In the genomic region with DNA sequence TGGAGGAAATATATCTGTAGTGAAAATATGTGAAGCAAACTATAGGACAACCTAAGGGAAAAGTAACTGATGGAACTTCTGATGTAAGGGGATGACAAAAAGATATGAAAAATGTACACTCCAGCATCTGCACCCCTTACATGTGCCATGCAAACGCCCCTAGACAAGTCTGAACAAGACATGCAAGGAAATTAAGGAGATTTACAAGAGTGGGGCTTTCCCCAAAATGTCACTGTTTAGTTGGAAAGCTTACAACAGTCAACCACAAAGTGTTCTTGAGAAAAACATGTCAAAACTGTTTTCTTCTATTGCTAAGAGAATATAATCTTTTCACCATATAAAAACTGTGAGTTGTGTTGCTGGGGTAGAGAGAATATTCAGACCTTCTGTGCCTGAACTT, we compare ENCODE assay signal across 17 cellular contexts.
"Had no signal": no experiment of that assay in that cellular context is flagged by ENCODE, and none has a peak within 500 bp of the region (broad histone marks: within the 10 kb centered on the region; RNA-seq: fewer than 3 reads in every experiment).

No MANE protein-coding gene starts in this region.

- H3K27me3 ChIP-seq: brain microvascular endothelial cell, right lobe of liver had no signal

- H3K27ac ChIP-seq: brain microvascular endothelial cell, psoas muscle, right lobe of liver had no signal

- H3K27ac Mint-ChIP-seq: endodermal cell; nephron progenitor cell; T-helper 2 cell treated with Interferon-gamma antibody and Interleukin-4, amounts not matched to agents 5 μg/mL and 100 μg/mL, for 36 hours had no signal

- H3K4me3 Mint-ChIP-seq: endodermal cell; nephron progenitor cell; T-helper 2 cell treated with Interferon-gamma antibody and Interleukin-4, amounts not matched to agents 5 μg/mL and 100 μg/mL, for 36 hours had no signal

- ATAC-seq: activated CD4-positive, CD25-positive, alpha-beta regulatory T cell treated with anti-CD3 and anti-CD28 coated beads, Interleukin-2, amount 50 U/mL, for 24 hours; esophagus mucosa; left ventricle myocardium superior; psoas muscle; right lobe of liver had no signal

- H3K4me1 ChIP-seq: psoas muscle had no signal

- H3K36me3 ChIP-seq: brain microvascular endothelial cell had no signal

- H3K4me3 ChIP-seq: psoas muscle, right lobe of liver had no signal

- H3K4me1 Mint-ChIP-seq: endodermal cell had no signal

- H3K9me3 ChIP-seq: psoas muscle, right lobe of liver had no signal

- H3K9me3 Mint-ChIP-seq: nephron progenitor cell had no signal

- DNase-seq: activated naive CD4-positive, alpha-beta T cell treated with Interleukin-2 at 50 U/mL for 16 hours; amygdala; brain microvascular endothelial cell; endodermal cell; foreskin melanocyte; head of caudate nucleus; left ventricle myocardium superior; mesendoderm; nephron progenitor cell; psoas muscle; right lobe of liver; Right ventricle myocardium superior; stimulated activated CD4-positive, alpha-beta T cell treated with anti-CD3 and anti-CD28 coated beads, Interleukin-1b, Interleukin-23, amount 100 ng/mL, for 48 hours; stimulated activated naive CD4-positive, alpha-beta T cell treated with Interleukin-2 at 50 U/mL for 16 hours had no signal
